Comparison of ENCODE assay signal across 2 cellular contexts in genomic region chr1:165641276-165641987, GRCh38.
A peak's percentile ranks its signal among the peaks of the same experiment; 100 is the strongest.
TF ChIP-seq lines count a peak whose summit lies in the region.

No MANE protein-coding gene starts in this region.

TF ChIP-seq in IMR-90, 13 proteins besides CTCF, POLR2A, EP300 and RAD21:
- TF ChIP-seq CEBPB (IDR thresholded peaks at IDR 0.05; ENCODE audit: low read depth, low read length) (peak; percentile 59), FOS (IDR thresholded peaks at IDR 0.05; ENCODE audit: low read depth, low read length) (no peak)

TF ChIP-seq in K562, 482 proteins besides CTCF, POLR2A, EP300 and RAD21:
- TF ChIP-seq CEBPB (tag; IDR thresholded peaks at IDR 0.05) (peak; percentile 47; the same call in 1 of the 2 replicates), RUNX1 (IDR thresholded peaks at IDR 0.05; ENCODE audit: low read depth) (no peak)
